11 cellular contexts compared by ENCODE assay signal in the genomic region with DNA sequence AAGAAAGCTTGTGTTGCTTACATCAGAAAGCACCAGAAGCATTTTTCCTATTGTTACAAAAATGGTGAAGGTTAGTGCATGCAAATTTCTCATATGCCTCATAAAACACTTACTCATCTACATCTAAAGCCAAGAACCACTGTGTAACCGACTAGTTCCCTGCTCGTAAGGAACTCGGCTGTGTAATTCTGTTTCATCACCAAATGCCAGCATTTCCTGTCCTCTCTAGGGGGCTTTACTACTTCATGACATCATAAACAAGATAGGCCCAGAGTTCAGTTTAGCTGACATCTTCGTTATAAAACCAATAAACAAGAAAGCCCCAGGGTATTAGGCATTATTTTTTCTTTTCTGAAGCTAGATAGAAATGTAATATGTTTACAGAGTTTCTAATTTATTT.
DNase-seq lines count a peak whose midpoint lies in the region; ATAC-seq lines count a peak whose summit lies in the region.
"Had no signal": no experiment of that assay in that cellular context is flagged by ENCODE, and none has a peak within 500 bp of the region (broad histone marks: within the 10 kb centered on the region; RNA-seq: fewer than 3 reads in every experiment).

No MANE protein-coding gene starts in this region.

- H3K9me3 ChIP-seq in aorta (ENCODE audit: control insufficient read depth, low read length) = peaks cover 1% of the 10 kb centered on the region
- H3K9me3 ChIP-seq: BLaER1 had no signal

- no peak overlapping the region for H3K4me3 ChIP-seq in aorta (ENCODE audit: low read length in 2 of 2)
- H3K4me3 ChIP-seq: BLaER1 had no signal

- no peak overlapping the region for H3K4me3 Mint-ChIP-seq in activated naive CD8-positive, alpha-beta T cell treated with anti-CD3 and anti-CD28 coated beads, Interleukin-2, amount 50 U/mL, for 24 hours
- H3K4me3 Mint-ChIP-seq in activated naive CD8-positive, alpha-beta T cell treated with anti-CD3 and anti-CD28 coated beads for 36 hours = no peak overlapping the region
- H3K4me3 Mint-ChIP-seq in T-cell = no peak overlapping the region
- H3K4me3 Mint-ChIP-seq: activated T-cell treated with anti-CD3 and anti-CD28 coated beads, Interleukin-2, amount 50 U/mL, for 24 hours had no signal

- no peaks in the 10 kb centered on the region for H3K27me3 ChIP-seq in aorta (ENCODE audit: control insufficient read depth in 1 of 2, insufficient read depth in 2 of 2, low read length in 1 of 2)
- H3K27me3 ChIP-seq: BLaER1 had no signal

- H3K27ac ChIP-seq in aorta (ENCODE audit: low read depth in 1 of 2, low read length in 2 of 2) = no peak overlapping the region
- H3K27ac ChIP-seq: BLaER1 had no signal

- 1 to 3% methylated on average over 4 of the region's 4 CpGs for WGBS in aorta, 2 donors

- H3K36me3 ChIP-seq in aorta (ENCODE audit: control insufficient read depth in 1 of 2, insufficient read depth in 2 of 2, low read length in 1 of 2) = no peaks in the 10 kb centered on the region
- H3K36me3 ChIP-seq: BLaER1 had no signal

- H3K4me1 Mint-ChIP-seq in activated naive CD8-positive, alpha-beta T cell treated with anti-CD3 and anti-CD28 coated beads, Interleukin-2, amount 50 U/mL, for 24 hours = peaks cover 6% of the 10 kb centered on the region
- H3K4me1 Mint-ChIP-seq in activated naive CD8-positive, alpha-beta T cell treated with anti-CD3 and anti-CD28 coated beads for 36 hours = peaks cover 8% of the 10 kb centered on the region
- H3K4me1 Mint-ChIP-seq in T-cell = no peaks in the 10 kb centered on the region

- peaks cover 4% of the 10 kb centered on the region for H3K27me3 Mint-ChIP-seq in activated naive CD8-positive, alpha-beta T cell treated with anti-CD3 and anti-CD28 coated beads, Interleukin-2, amount 50 U/mL, for 24 hours
- peaks cover 4% of the 10 kb centered on the region for H3K27me3 Mint-ChIP-seq in activated naive CD8-positive, alpha-beta T cell treated with anti-CD3 and anti-CD28 coated beads for 36 hours
- H3K27me3 Mint-ChIP-seq in T-cell = peaks cover 3 to 5% of the 10 kb centered on the region in 2 donors

- no peak overlapping the region for H3K27ac Mint-ChIP-seq in activated naive CD8-positive, alpha-beta T cell treated with anti-CD3 and anti-CD28 coated beads, Interleukin-2, amount 50 U/mL, for 24 hours
- no peak overlapping the region for H3K27ac Mint-ChIP-seq in activated naive CD8-positive, alpha-beta T cell treated with anti-CD3 and anti-CD28 coated beads for 36 hours
- no peak overlapping the region for H3K27ac Mint-ChIP-seq in T-cell
- H3K27ac Mint-ChIP-seq: activated T-cell treated with anti-CD3 and anti-CD28 coated beads, Interleukin-2, amount 50 U/mL, for 24 hours had no signal

- peaks cover 1 to 5% of the 10 kb centered on the region in 2 donors for H3K4me1 ChIP-seq in aorta (ENCODE audit: control insufficient read depth in 1 of 2, insufficient read depth in 2 of 2, low read length in 2 of 2)
- H3K4me1 ChIP-seq: BLaER1 had no signal

- no peaks in the 10 kb centered on the region for H3K36me3 Mint-ChIP-seq in activated naive CD8-positive, alpha-beta T cell treated with anti-CD3 and anti-CD28 coated beads, Interleukin-2, amount 50 U/mL, for 24 hours (ENCODE audit: low read depth)
- H3K36me3 Mint-ChIP-seq in activated naive CD8-positive, alpha-beta T cell treated with anti-CD3 and anti-CD28 coated beads for 36 hours = no peaks in the 10 kb centered on the region
- no peaks in the 10 kb centered on the region for H3K36me3 Mint-ChIP-seq in T-cell

- ATAC-seq in activated naive CD8-positive, alpha-beta T cell treated with anti-CD3 and anti-CD28 coated beads, Interleukin-2, amount 50 U/mL, for 24 hours = peak; percentile 66
- ATAC-seq in aorta (ENCODE audit: low FRiP score) (peak; percentile 77), T-cell (replicated peaks in 1 of 4) (no peak)

- CTCF ChIA-PET in T-cell (lab: Charles Lee) = no interaction called here

- intact Hi-C loops in aorta (cut with DNase I) = loop anchor here in 1 of 2 donors (10.0 kb wide), 1 partner anchor 137 kb away; no protein-coding TSS in a partner anchor

- H3K9me3 Mint-ChIP-seq in activated naive CD8-positive, alpha-beta T cell treated with anti-CD3 and anti-CD28 coated beads, Interleukin-2, amount 50 U/mL, for 24 hours = no peaks in the 10 kb centered on the region
- no peaks in the 10 kb centered on the region for H3K9me3 Mint-ChIP-seq in activated naive CD8-positive, alpha-beta T cell treated with anti-CD3 and anti-CD28 coated beads for 36 hours
- H3K9me3 Mint-ChIP-seq in T-cell = no peaks in the 10 kb centered on the region
- H3K9me3 Mint-ChIP-seq: activated T-cell treated with anti-CD3 and anti-CD28 coated beads, Interleukin-2, amount 50 U/mL, for 24 hours had no signal

- DNase-seq in activated naive CD8-positive, alpha-beta T cell treated with anti-CD3 and anti-CD28 coated beads, Interleukin-2, amount 50 U/mL, for 24 hours = no peak
- no peak for DNase-seq in activated naive CD8-positive, alpha-beta T cell treated with anti-CD3 and anti-CD28 coated beads for 36 hours
- DNase-seq in T1000 (lab: John Stamatoyannopoulos, UW) (peak; percentile 22), hepatic stellate cell (ENCODE audit: low spot score) (peak; percentile 21), aorta (no peak), T-cell (no peak), DMS79 (lab: John Stamatoyannopoulos, UW) (no peak)
- no peak for DNase-seq in stimulated activated CD4-positive, alpha-beta T cell treated with anti-CD3 and anti-CD28 coated beads, Interleukin-4, amount 100 ng/mL, for 4 hours
- DNase-seq: activated T-cell treated with anti-CD3 and anti-CD28 coated beads, Interleukin-2, amount 50 U/mL, for 24 hours; NCI-H446 treated with DMSO at 0.1 percent for 48 hours had no signal

- POLR2A ChIA-PET in T-cell (lab: Charles Lee) = no interaction called here

Comparison
In these comparisons a context has a peak if more than half of its experiments do, and no peak if none do; other contexts are left out.
1. ATAC-seq: peak in activated naive CD8-positive, alpha-beta T cell treated with anti-CD3 and anti-CD28 coated beads, Interleukin-2, amount 50 U/mL, for 24 hours (single experiment) and aorta (single experiment); none in T-cell (0 of 4).
2. DNase-seq: peak in T1000 (single experiment) and hepatic stellate cell (single experiment); none in activated naive CD8-positive, alpha-beta T cell treated with anti-CD3 and anti-CD28 coated beads, Interleukin-2, amount 50 U/mL, for 24 hours (single experiment), activated naive CD8-positive, alpha-beta T cell treated with anti-CD3 and anti-CD28 coated beads for 36 hours (single experiment), aorta (0 of 2), stimulated activated CD4-positive, alpha-beta T cell treated with anti-CD3 and anti-CD28 coated beads, Interleukin-4, amount 100 ng/mL, for 4 hours (0 of 2), T-cell (0 of 34) and DMS79 (single experiment).